8 cellular contexts compared by ENCODE assay signal in genomic region chr14:53152627-53152908, GRCh38. TPM values are rescaled to one million over a fixed set of nuclear protein-coding genes. Genes with fewer than 3 reads are reported as not detected.
DNase-seq lines count a peak whose midpoint lies in the region; ATAC-seq and TF ChIP-seq lines count a peak whose summit lies in the region.

No MANE protein-coding gene starts in this region.

- H4K20me1 ChIP-seq in H9 (ENCODE audit: control insufficient read depth, insufficient read depth, insufficient read length), result no peaks in the 10 kb centered on the region

- no peak overlapping the region for H3K27ac ChIP-seq in H9 (ENCODE audit: insufficient read length, low read depth, low read length)
- peak overlapping the region; percentile 62 for H3K27ac ChIP-seq in ectodermal cell (ENCODE audit: insufficient read depth, low read depth, low read length, poor library complexity, severe bottlenecking)

- WGBS in H9 (ENCODE audit: extremely low coverage, insufficient read length, low lambda C conversion rate), result no CpG with 5 or more reads among the region's 36 CpGs
- WGBS in ectodermal cell, 2 experiments, result 0% methylated on average over 36 of the region's 36 CpGs

- no peak overlapping the region for H2BK12ac ChIP-seq in H9 (ENCODE audit: insufficient read length, low read depth, low read length)

- no peaks in the 10 kb centered on the region for H3K27me3 ChIP-seq in H9 (ENCODE audit: insufficient read depth, low read length)
- H3K27me3 ChIP-seq in NT2/D1 (ENCODE audit: insufficient read depth, insufficient read length), result peaks cover 3% of the 10 kb centered on the region
- H3K27me3 ChIP-seq in ectodermal cell (ENCODE audit: control insufficient read depth, insufficient read depth, low read length, poor library complexity, severe bottlenecking), result peaks cover 4% of the 10 kb centered on the region

- no peak overlapping the region for H2BK20ac ChIP-seq in H9 (ENCODE audit: low read depth, low read length, poor library complexity, severe bottlenecking)

- H2BK5ac ChIP-seq in H9 (ENCODE audit: insufficient read length, low read length), result no peak overlapping the region

- no peak overlapping the region for H4K8ac ChIP-seq in H9 (replicated peaks; ENCODE audit: insufficient read length, low read depth, low read length)

- H3K36me3 ChIP-seq in NT2/D1 (ENCODE audit: insufficient read depth, insufficient read length, low read length) (no peaks in the 10 kb centered on the region), ectodermal cell (ENCODE audit: control insufficient read depth, insufficient read depth, low read length) (no peaks in the 10 kb centered on the region), mucosa of descending colon (ENCODE audit: low read depth) (no peaks in the 10 kb centered on the region)

- no peak overlapping the region for H4K91ac ChIP-seq in H9 (ENCODE audit: insufficient read length, low read depth, low read length)

- POLR2A ChIA-PET in GM10248 (lab: Yijun Ruan, JAX), result interaction anchor here (0.9 to 1.1 kb wide), 2 partner anchors 10 to 44 kb away, joined by 3 to 4 read pairs; no protein-coding TSS in a partner anchor

- H3K79me1 ChIP-seq in H9 (ENCODE audit: insufficient read depth, low read depth, low read length, poor library complexity, severe bottlenecking), result no peaks in the 10 kb centered on the region

- H3K4ac ChIP-seq in H9 (ENCODE audit: low read depth, low read length), result no peak overlapping the region

- H3K27me3 Mint-ChIP-seq in H9 (ENCODE audit: low read depth), result peaks cover 3% of the 10 kb centered on the region; the same call in 1 of the 2 replicates

- peak overlapping the region; percentile 93 to 96 for H3K4me3 Mint-ChIP-seq in H9

- H2AK5ac ChIP-seq in H9 (ENCODE audit: insufficient read length, low read length), result no peak overlapping the region

- peaks cover 12% of the 10 kb centered on the region for H3K23me2 ChIP-seq in H9 (ENCODE audit: insufficient read length, low read depth, low read length, poor library complexity, severe bottlenecking)

- peak overlapping the region; percentile 82 for H3K4me3 ChIP-seq in NT2/D1 (ENCODE audit: insufficient read length, low read depth)
- peak overlapping the region; percentile 90 for H3K4me3 ChIP-seq in ectodermal cell (ENCODE audit: insufficient read depth, low read depth, low read length)
- peak overlapping the region; percentile 37 for H3K4me3 ChIP-seq in mucosa of descending colon

- H3K9me3 Mint-ChIP-seq in H9, result peaks cover 0 to 3% of the 10 kb centered on the region in 2 experiments; a peak in 1 of 5 replicates

- H3K36me3 Mint-ChIP-seq in H9 (ENCODE audit: insufficient read depth in 1 of 3, low read depth in 3 of 3), result peaks cover 0 to 2% (median 0%) of the 10 kb centered on the region in 3 experiments; a peak in 2 of 7 replicates

- no peak overlapping the region for H3K23ac ChIP-seq in H9 (ENCODE audit: insufficient read length, low read depth, low read length)

- ATAC-seq in GM18502 (IDR thresholded peaks at IDR 0.05; ENCODE audit: poor library complexity, unreplicated experiment), result peak; percentile 26
- peak; percentile 66 for ATAC-seq in mucosa of descending colon
- ATAC-seq in HG03139 (IDR thresholded peaks at IDR 0.05; ENCODE audit: unreplicated experiment), result no peak

- peaks cover 20 to 27% of the 10 kb centered on the region in 2 experiments for H3K4me1 Mint-ChIP-seq in H9

- no peak overlapping the region for H3K27ac Mint-ChIP-seq in H9

- peak overlapping the region; percentile 59 for H3K4me2 ChIP-seq in H9 (ENCODE audit: insufficient read depth, insufficient read length, low read length)

- no peak for TF ChIP-seq CTCF in H9 (conservative IDR thresholded peaks at IDR 0.05)
- no peak for TF ChIP-seq CTCF in mucosa of descending colon (IDR thresholded peaks at IDR 0.05)
- no peak for TF ChIP-seq CTCF in GM10248 (IDR thresholded peaks at IDR 0.05; ENCODE audit: control extremely low read depth, extremely low read depth, low read depth, missing control alignments)

- H3K56ac ChIP-seq in H9 (ENCODE audit: insufficient read length, low read depth, low read length), result no peak overlapping the region

- H3K79me2 ChIP-seq in H9 (ENCODE audit: insufficient read depth, low read length), result peaks cover 9% of the 10 kb centered on the region; the same call in 1 of the 2 replicates

- DNase-seq in H9, result no peak
- peak; percentile 2 for DNase-seq in NT2/D1 (ENCODE audit: low read depth, low spot score)
- DNase-seq in mucosa of descending colon, result no peak
- no peak for DNase-seq in GM10248 (ENCODE audit: extremely low spot score)
- no peak for DNase-seq in AG08396 (ENCODE audit: low spot score)

- H3T11ph ChIP-seq in H9 (ENCODE audit: low read length), result no peak overlapping the region

- H2BK120ac ChIP-seq in H9 (ENCODE audit: low read depth, low read length, poor library complexity, severe bottlenecking), result no peak overlapping the region

- H3K18ac ChIP-seq in H9 (ENCODE audit: insufficient read length, low read depth, low read length), result peak overlapping the region; percentile 43

- no peaks in the 10 kb centered on the region; the same call in 1 of the 2 replicates for H3K4me1 ChIP-seq in H9 (ENCODE audit: insufficient read depth, low read length)
- H3K4me1 ChIP-seq in NT2/D1 (ENCODE audit: insufficient read depth, insufficient read length), result no peaks in the 10 kb centered on the region
- peaks cover 4% of the 10 kb centered on the region for H3K4me1 ChIP-seq in ectodermal cell (ENCODE audit: control insufficient read depth, insufficient read depth, low read length)
- no peaks in the 10 kb centered on the region for H3K4me1 ChIP-seq in mucosa of descending colon (ENCODE audit: low read depth)

- peak overlapping the region; percentile 63 for H3K14ac ChIP-seq in H9 (ENCODE audit: insufficient read depth, low read length)

- H3K9me3 ChIP-seq in H9 (ENCODE audit: control insufficient read depth, low read depth, low read length) (no peaks in the 10 kb centered on the region), NT2/D1 (ENCODE audit: insufficient read depth, low read length) (no peaks in the 10 kb centered on the region), ectodermal cell (ENCODE audit: control insufficient read depth, low read length) (no peaks in the 10 kb centered on the region), mucosa of descending colon (no peaks in the 10 kb centered on the region)

- no peak overlapping the region for H4K5ac ChIP-seq in H9 (ENCODE audit: insufficient read length, low read depth, low read length)

- intact Hi-C loops in mucosa of descending colon (cut with DNase I, micrococcal nuclease), result no loop called here

- H3K9ac ChIP-seq in H9 (ENCODE audit: extremely low read depth, insufficient read length, low read length), result peak overlapping the region; percentile 15
- peak overlapping the region; percentile 90 for H3K9ac ChIP-seq in NT2/D1 (ENCODE audit: insufficient read length, low read depth)

- CTCF ChIA-PET in GM10248 (lab: Yijun Ruan, JAX), result interaction anchor here (1.2 to 3.3 kb wide), 7 partner anchors 9 to 43 kb away, joined by 3 to 11 read pairs (median 4); no protein-coding TSS in a partner anchor

- no peak overlapping the region for H2AFZ ChIP-seq in H9 (ENCODE audit: low read length)

- no peak overlapping the region for H2BK15ac ChIP-seq in H9 (ENCODE audit: low read depth, low read length)

RNA-seq across cellular contexts. Expression of gene DDHD1, which starts 0.6 kb away (rescaled TPM):
- 12.8 and 15.7 TPM in 2 replicates for total RNA-seq in H9 (2021)
- polyA plus RNA-seq in ectodermal cell (2013, experiment 1 of 4), result 10.7 TPM
- 14.1 TPM for polyA plus RNA-seq in ectodermal cell (2013, experiment 2 of 4)
- 8.6 TPM for polyA plus RNA-seq in ectodermal cell (2013, experiment 3 of 4)
- 11.8 TPM for polyA plus RNA-seq in ectodermal cell (2013, experiment 4 of 4)
- total RNA-seq in mucosa of descending colon, result 10 to 100 TPM in 1 of 3 donors, 1 to 10 TPM in 2; 7.7 to 15.7 (median 8.2) TPM

Comparison
In these comparisons a context has a peak if more than half of its experiments do, and no peak if none do; other contexts are left out.
1. H3K4me3 ChIP-seq: peak in every context shown above with its lines; median percentile 90 in ectodermal cell; 82 in NT2/D1; 37 in mucosa of descending colon.